ENCODE assay signal across 8 cellular contexts in genomic region chr9:34126207-34127034, GRCh38. TPM values are rescaled to one million over a fixed set of nuclear protein-coding genes. Genes with fewer than 3 reads are reported as not detected.
DNase-seq lines count a peak whose midpoint lies in the region; ATAC-seq and TF ChIP-seq lines count a peak whose summit lies in the region.

DCAF12 (minus strand) TSS chr9:34126698; CDS start chr9:34126431, 267 bp downstream.

- peaks cover 23% of the 10 kb centered on the region for H3K36me3 ChIP-seq in endodermal cell (ENCODE audit: control insufficient read depth, insufficient read depth, low read length)
- H3K36me3 ChIP-seq in mesendoderm (ENCODE audit: control insufficient read depth, insufficient read depth, low read length): no peaks in the 10 kb centered on the region

- H3K9me3 ChIP-seq in endodermal cell (ENCODE audit: control insufficient read depth, low read length): no peaks in the 10 kb centered on the region

- peak within 1 kb of the TSS; percentile 71 for H4K5ac ChIP-seq in mesendoderm (ENCODE audit: low read length)

- peaks cover 27% of the 10 kb centered on the region for H3K36me3 Mint-ChIP-seq in endodermal cell (ENCODE audit: low read depth)

- ATAC-seq in GM19468 (IDR thresholded peaks at IDR 0.05; ENCODE audit: extremely low read depth, unreplicated experiment): peak; percentile 37

- peak within 1 kb of the TSS; percentile 99 for H3K4me2 ChIP-seq in mesendoderm (ENCODE audit: low read length)

- no peaks in the 10 kb centered on the region for H3K9me3 Mint-ChIP-seq in endodermal cell

- no peak within 1 kb of the TSS for H2BK120ac ChIP-seq in mesendoderm (ENCODE audit: low read depth, low read length)

- H3K18ac ChIP-seq in mesendoderm (ENCODE audit: low read length): peak within 1 kb of the TSS; percentile 65

- H3K4me3 Mint-ChIP-seq in endodermal cell: peak within 1 kb of the TSS; percentile 97

- 1% methylated on average over 22 to 67 of the region's 67 CpGs for WGBS in endodermal cell (ENCODE audit: insufficient coverage in 1 of 2, insufficient read length in 1 of 2), 2 experiments
- no CpG with 5 or more reads among the region's 67 CpGs for WGBS in mesendoderm (ENCODE audit: extremely low coverage, insufficient coverage, low lambda C conversion rate)

- H3K9ac ChIP-seq in endodermal cell (ENCODE audit: extremely low read depth, low read length, poor library complexity, severe bottlenecking) (peak within 1 kb of the TSS; percentile 95), mesendoderm (ENCODE audit: low read length) (peak within 1 kb of the TSS; percentile 96)

- peaks cover 27% of the 10 kb centered on the region for H3K4me1 Mint-ChIP-seq in endodermal cell

- peak within 1 kb of the TSS; percentile 98 for H3K27ac Mint-ChIP-seq in endodermal cell

- no peak within 1 kb of the TSS for H4K8ac ChIP-seq in mesendoderm (ENCODE audit: low read depth, low read length)

- no peaks in the 10 kb centered on the region for H3K27me3 Mint-ChIP-seq in endodermal cell (ENCODE audit: insufficient read depth)

- TF ChIP-seq CTCF in endodermal cell (conservative IDR thresholded peaks at IDR 0.05): no peak

- peak within 1 kb of the TSS; percentile 86 for H3K27ac ChIP-seq in endodermal cell (ENCODE audit: low read depth, low read length)
- H3K27ac ChIP-seq in mesendoderm (ENCODE audit: low read depth, low read length): peak within 1 kb of the TSS; percentile 89

- peaks cover 28% of the 10 kb centered on the region for H3K79me2 ChIP-seq in mesendoderm (ENCODE audit: control insufficient read depth, insufficient read depth, low read length)

- H2AK5ac ChIP-seq in mesendoderm (ENCODE audit: low read length): peak within 1 kb of the TSS; percentile 85

- H3K4me3 ChIP-seq in endodermal cell (ENCODE audit: low read length): peak within 1 kb of the TSS; percentile 95
- peak within 1 kb of the TSS; percentile 100 for H3K4me3 ChIP-seq in mesendoderm (ENCODE audit: low read length)

- H3K27me3 ChIP-seq in endodermal cell (ENCODE audit: control insufficient read depth, insufficient read depth, low read length, poor library complexity, severe bottlenecking) (no peaks in the 10 kb centered on the region), mesendoderm (ENCODE audit: insufficient read depth, low read length, poor library complexity) (no peaks in the 10 kb centered on the region)

- peak within 1 kb of the TSS; percentile 73 for H2BK5ac ChIP-seq in mesendoderm (ENCODE audit: low read length)

- H3K4me1 ChIP-seq in endodermal cell (ENCODE audit: control insufficient read depth, insufficient read depth, low read length) (peaks cover 4% of the 10 kb centered on the region), mesendoderm (ENCODE audit: control insufficient read depth, low read depth, low read length) (no peaks in the 10 kb centered on the region)

- peak within 1 kb of the TSS; percentile 60 for H3K4ac ChIP-seq in mesendoderm (ENCODE audit: low read depth, low read length)

- DNase-seq in COLO829 (ENCODE audit: low spot score) (peak; percentile 99), HS-5 (ENCODE audit: low read depth) (peak; percentile 64), NOMO-1 (lab: John Stamatoyannopoulos, UW; ENCODE audit: unreplicated experiment in 2 of 2) (peak; percentile 99), endodermal cell (peak; percentile 96), mesendoderm (peak; percentile 96)
- DNase-seq in activated CD8-positive, alpha-beta memory T cell treated with anti-CD3 and anti-CD28 coated beads, Interleukin-2, amount 50 U/mL, for 1 hour (ENCODE audit: extremely low read depth): peak; percentile 68
- DNase-seq in stimulated activated CD8-positive, alpha-beta memory T cell treated with anti-CD3 and anti-CD28 coated beads, Interleukin-12 subunit alpha, Interleukin-12 subunit beta, amount 100 ng/mL, for 4 hours (ENCODE audit: low read depth): peak; percentile 78

- peaks cover 13% of the 10 kb centered on the region for H3K79me1 ChIP-seq in mesendoderm (ENCODE audit: low read length)

- no peak within 1 kb of the TSS for H2BK15ac ChIP-seq in mesendoderm (replicated peaks; ENCODE audit: low read depth)

- H3K23ac ChIP-seq in mesendoderm (ENCODE audit: low read length): peak within 1 kb of the TSS; percentile 48

- H3K56ac ChIP-seq in mesendoderm (ENCODE audit: low read length): peak within 1 kb of the TSS; percentile 98

RNA-seq across cellular contexts. Expression of gene DCAF12, which starts in this region (rescaled TPM):
- 10 to 100 TPM; 35.0 to 37.0 TPM for total RNA-seq in endodermal cell
- 45.9 TPM for polyA plus RNA-seq in endodermal cell (2013, experiment 1 of 2)
- 40.1 TPM for polyA plus RNA-seq in endodermal cell (2013, experiment 2 of 2)
- polyA plus RNA-seq in mesendoderm (2013, experiment 1 of 2): 14.8 TPM
- 14.5 TPM for polyA plus RNA-seq in mesendoderm (2013, experiment 2 of 2)

Comparison
In these comparisons a context has a peak if more than half of its experiments do, and no peak if none do; other contexts are left out.
1. Peak in every context shown above with its lines: DNase-seq, ATAC-seq, H3K4me3 ChIP-seq and H3K27ac ChIP-seq.